3 cellular contexts compared by ENCODE assay signal in genomic region chr4:72194046-72194445, GRCh38.
"Had no signal": no experiment of that assay in that cellular context is flagged by ENCODE, and none has a peak within 500 bp of the region (broad histone marks: within the 10 kb centered on the region; RNA-seq: fewer than 3 reads in every experiment).

No MANE protein-coding gene starts in this region.

- H3K4me3 ChIP-seq: GM12878 had no signal

- DNase-seq: GDM1, GF-D8 had no signal

- ATAC-seq: GM12878 had no signal
